ENCODE assay signal across 11 cellular contexts in genomic region chr2:162000466-162000865, GRCh38.
"Had no signal": no experiment of that assay in that cellular context is flagged by ENCODE, and none has a peak within 500 bp of the region (broad histone marks: within the 10 kb centered on the region; RNA-seq: fewer than 3 reads in every experiment).

No MANE protein-coding gene starts in this region.

- H3K36me3 ChIP-seq: pancreas, upper lobe of right lung had no signal

- H3K4me3 ChIP-seq: pancreas, upper lobe of right lung had no signal

- H3K27me3 Mint-ChIP-seq: activated CD4-positive, alpha-beta memory T cell treated with anti-CD3 and anti-CD28 coated beads for 36 hours; activated naive CD4-positive, alpha-beta T cell treated with anti-CD3 and anti-CD28 coated beads, Interleukin-2, amount 10 ng/mL, durations not matched to agents 7 days and 5 days; stimulated activated naive CD8-positive, alpha-beta T cell treated with anti-CD3 and anti-CD28 coated beads, Interleukin-15, Interleukin-2, amounts not matched to agents 100 ng/mL and 50 ng/mL, for 24 hours had no signal

- H3K27me3 ChIP-seq: pancreas, upper lobe of right lung had no signal

- ATAC-seq: pancreas, upper lobe of right lung had no signal

- H3K9me3 Mint-ChIP-seq: activated CD4-positive, alpha-beta memory T cell treated with anti-CD3 and anti-CD28 coated beads for 36 hours; activated naive CD4-positive, alpha-beta T cell treated with anti-CD3 and anti-CD28 coated beads, Interleukin-2, amount 10 ng/mL, durations not matched to agents 7 days and 5 days; stimulated activated naive CD8-positive, alpha-beta T cell treated with anti-CD3 and anti-CD28 coated beads, Interleukin-15, Interleukin-2, amounts not matched to agents 100 ng/mL and 50 ng/mL, for 24 hours had no signal

- H3K4me3 Mint-ChIP-seq: activated CD4-positive, alpha-beta memory T cell treated with anti-CD3 and anti-CD28 coated beads for 36 hours; activated naive CD4-positive, alpha-beta T cell treated with anti-CD3 and anti-CD28 coated beads, Interleukin-2, amount 10 ng/mL, durations not matched to agents 7 days and 5 days; stimulated activated naive CD8-positive, alpha-beta T cell treated with anti-CD3 and anti-CD28 coated beads, Interleukin-15, Interleukin-2, amounts not matched to agents 100 ng/mL and 50 ng/mL, for 24 hours had no signal

- H3K4me1 ChIP-seq: pancreas, upper lobe of right lung had no signal

- H3K27ac Mint-ChIP-seq: activated CD4-positive, alpha-beta memory T cell treated with anti-CD3 and anti-CD28 coated beads for 36 hours; activated naive CD4-positive, alpha-beta T cell treated with anti-CD3 and anti-CD28 coated beads, Interleukin-2, amount 10 ng/mL, durations not matched to agents 7 days and 5 days; stimulated activated naive CD8-positive, alpha-beta T cell treated with anti-CD3 and anti-CD28 coated beads, Interleukin-15, Interleukin-2, amounts not matched to agents 100 ng/mL and 50 ng/mL, for 24 hours had no signal

- H3K27ac ChIP-seq: pancreas, upper lobe of right lung had no signal

- H3K9me3 ChIP-seq: pancreas, upper lobe of right lung had no signal

- DNase-seq: activated CD4-positive, alpha-beta memory T cell treated with anti-CD3 and anti-CD28 coated beads for 36 hours; activated naive CD4-positive, alpha-beta T cell treated with anti-CD3 and anti-CD28 coated beads, Interleukin-2, amount 10 ng/mL, durations not matched to agents 7 days and 5 days; anterior cingulate cortex; effector CD4-positive, alpha-beta T cell; hypothalamus; kidney glomerular epithelial cell; pancreas; stimulated activated CD4-positive, alpha-beta T cell treated with anti-CD3 and anti-CD28 coated beads, Interleukin-4, amount 100 ng/mL, for 1 hour; stimulated activated CD8-positive, alpha-beta memory T cell treated with anti-CD3 and anti-CD28 coated beads, Interleukin-4, amount 100 ng/mL, for 48 hours; upper lobe of right lung had no signal
